1 cellular context compared by ENCODE assay signal in genomic region chr1:150236614-150236934, GRCh38.
TF ChIP-seq lines count a peak whose summit lies in the region.

No MANE protein-coding gene starts in this region.

TF ChIP-seq in HepG2, 621 proteins besides CTCF, POLR2A, EP300 and RAD21:
- TF ChIP-seq MTF1 (CRISPR knock-in tag; IDR thresholded peaks at IDR 0.05) (no peak), ZNF207 (IDR thresholded peaks at IDR 0.05; ENCODE audit: borderline replicate concordance) (no peak), ISL2 (CRISPR knock-in tag; IDR thresholded peaks at IDR 0.05) (0 out of 2 replicates have a peak, but pooled peaks have one; percentile 18), MAFF (IDR thresholded peaks at IDR 0.05; ENCODE audit: low read depth, low read length) (no peak), ZNF143 (CRISPR knock-in tag; IDR thresholded peaks at IDR 0.05) (no peak), STAG1 (CRISPR knock-in tag; IDR thresholded peaks at IDR 0.05) (peak; percentile 32; the same call in 1 of the 2 replicates)
- TF ChIP-seq, protein P1, sequence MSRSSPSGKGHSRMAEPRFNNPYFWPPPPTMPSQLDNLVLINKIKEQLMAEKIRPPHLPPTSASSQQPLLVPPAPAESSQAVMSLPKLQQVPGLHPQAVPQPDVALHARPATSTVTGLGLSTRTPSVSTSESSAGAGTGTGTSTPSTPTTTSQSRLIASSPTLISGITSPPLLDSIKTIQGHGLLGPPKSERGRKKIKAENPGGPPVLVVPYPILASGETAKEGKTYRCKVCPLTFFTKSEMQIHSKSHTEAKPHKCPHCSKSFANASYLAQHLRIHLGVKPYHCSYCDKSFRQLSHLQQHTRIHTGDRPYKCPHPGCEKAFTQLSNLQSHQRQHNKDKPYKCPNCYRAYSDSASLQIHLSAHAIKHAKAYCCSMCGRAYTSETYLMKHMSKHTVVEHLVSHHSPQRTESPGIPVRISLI (CRISPR knock-in tag; IDR thresholded peaks at IDR 0.05; ENCODE audit: borderline replicate concordance) = no peak
